Comparison of ENCODE assay signal across 9 cellular contexts in the genomic region with DNA sequence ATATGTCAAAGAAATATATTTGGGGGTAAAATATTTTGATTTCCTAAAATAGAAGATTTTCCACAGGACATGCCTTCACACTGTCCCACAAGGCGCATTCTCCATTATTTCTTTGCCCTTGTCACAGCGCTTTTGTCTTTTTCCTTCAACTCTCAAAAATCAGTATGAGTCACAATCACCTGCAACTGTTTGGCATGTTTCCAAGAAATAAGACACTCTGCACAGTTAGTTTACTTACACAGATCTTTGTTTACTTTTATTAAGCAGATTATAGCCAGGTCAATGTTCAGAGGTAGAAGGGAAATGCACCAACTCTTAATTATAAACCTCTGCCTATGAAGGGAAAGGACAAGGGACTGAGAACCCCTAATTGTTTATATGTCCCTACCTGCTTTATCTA. TPM values are rescaled to one million over a fixed set of nuclear protein-coding genes. Genes with fewer than 3 reads are reported as not detected.
DNase-seq lines count a peak whose midpoint lies in the region; ATAC-seq and TF ChIP-seq lines count a peak whose summit lies in the region.
"Had no signal": no experiment of that assay in that cellular context is flagged by ENCODE, and none has a peak within 500 bp of the region (broad histone marks: within the 10 kb centered on the region; RNA-seq: fewer than 3 reads in every experiment).

No MANE protein-coding gene starts in this region.

- no peaks in the 10 kb centered on the region for H3K9me3 Mint-ChIP-seq in activated naive CD8-positive, alpha-beta T cell treated with anti-CD3 and anti-CD28 coated beads, Interleukin-2, amount 10 ng/mL, durations not matched to agents 7 days and 5 days
- no peaks in the 10 kb centered on the region for H3K9me3 Mint-ChIP-seq in activated naive CD8-positive, alpha-beta T cell treated with anti-CD3 and anti-CD28 coated beads for 36 hours
- no peaks in the 10 kb centered on the region for H3K9me3 Mint-ChIP-seq in type B pancreatic cell

- no peak overlapping the region for H3K4me3 Mint-ChIP-seq in activated naive CD8-positive, alpha-beta T cell treated with anti-CD3 and anti-CD28 coated beads, Interleukin-2, amount 10 ng/mL, durations not matched to agents 7 days and 5 days
- H3K4me3 Mint-ChIP-seq in activated naive CD8-positive, alpha-beta T cell treated with anti-CD3 and anti-CD28 coated beads for 36 hours, result no peak overlapping the region
- H3K4me3 Mint-ChIP-seq in type B pancreatic cell, result peak overlapping the region; percentile 75

- H3K4me1 Mint-ChIP-seq in activated naive CD8-positive, alpha-beta T cell treated with anti-CD3 and anti-CD28 coated beads, Interleukin-2, amount 10 ng/mL, durations not matched to agents 7 days and 5 days, result peaks cover 51% of the 10 kb centered on the region
- H3K4me1 Mint-ChIP-seq in activated naive CD8-positive, alpha-beta T cell treated with anti-CD3 and anti-CD28 coated beads for 36 hours, result peaks cover 73% of the 10 kb centered on the region
- peaks cover 48% of the 10 kb centered on the region for H3K4me1 Mint-ChIP-seq in type B pancreatic cell (ENCODE audit: unreplicated experiment)

- no peak overlapping the region for H3K27ac Mint-ChIP-seq in activated naive CD8-positive, alpha-beta T cell treated with anti-CD3 and anti-CD28 coated beads, Interleukin-2, amount 10 ng/mL, durations not matched to agents 7 days and 5 days
- H3K27ac Mint-ChIP-seq in activated naive CD8-positive, alpha-beta T cell treated with anti-CD3 and anti-CD28 coated beads for 36 hours, result no peak overlapping the region
- H3K27ac Mint-ChIP-seq in type B pancreatic cell, result peak overlapping the region; percentile 89

- no peak for TF ChIP-seq CTCF in type B pancreatic cell (conservative IDR thresholded peaks at IDR 0.05)

- H3K27me3 Mint-ChIP-seq in activated naive CD8-positive, alpha-beta T cell treated with anti-CD3 and anti-CD28 coated beads, Interleukin-2, amount 10 ng/mL, durations not matched to agents 7 days and 5 days, result no peaks in the 10 kb centered on the region
- H3K27me3 Mint-ChIP-seq in activated naive CD8-positive, alpha-beta T cell treated with anti-CD3 and anti-CD28 coated beads for 36 hours, result no peaks in the 10 kb centered on the region
- no peaks in the 10 kb centered on the region for H3K27me3 Mint-ChIP-seq in type B pancreatic cell

- no peak for DNase-seq in activated naive CD8-positive, alpha-beta T cell treated with anti-CD3 and anti-CD28 coated beads, Interleukin-2, amount 10 ng/mL, durations not matched to agents 7 days and 5 days
- DNase-seq in activated naive CD8-positive, alpha-beta T cell treated with anti-CD3 and anti-CD28 coated beads for 36 hours, result no peak
- peak; percentile 64 for DNase-seq in NCI-H774 (lab: John Stamatoyannopoulos, UW)
- peak; percentile 44 for DNase-seq in glomerular visceral epithelial cell (ENCODE audit: extremely low spot score)
- no peak for DNase-seq in type B pancreatic cell (ENCODE audit: extremely low spot score, unreplicated experiment)
- no peak for DNase-seq in AG08395 (ENCODE audit: low spot score)
- DNase-seq: NCI-H1048 had no signal

- ATAC-seq in activated naive CD8-positive, alpha-beta T cell treated with anti-CD3 and anti-CD28 coated beads, Interleukin-2, amount 10 ng/mL, durations not matched to agents 7 days and 5 days (ENCODE audit: low read depth), result peak; percentile 28
- ATAC-seq in GM19395 (IDR thresholded peaks at IDR 0.05; ENCODE audit: unreplicated experiment) (no peak), HG03108 (IDR thresholded peaks at IDR 0.05; ENCODE audit: unreplicated experiment) (no peak)

- POLR2A ChIA-PET in activated naive CD8-positive, alpha-beta T cell treated with anti-CD3 and anti-CD28 coated beads, Interleukin-2, amount 10 ng/mL, durations not matched to agents 7 days and 5 days (lab: Charles Lee), result no interaction called here

- H3K36me3 Mint-ChIP-seq in activated naive CD8-positive, alpha-beta T cell treated with anti-CD3 and anti-CD28 coated beads, Interleukin-2, amount 10 ng/mL, durations not matched to agents 7 days and 5 days, result peaks cover 11% of the 10 kb centered on the region
- H3K36me3 Mint-ChIP-seq in activated naive CD8-positive, alpha-beta T cell treated with anti-CD3 and anti-CD28 coated beads for 36 hours, result peaks cover 33% of the 10 kb centered on the region
- H3K36me3 Mint-ChIP-seq in type B pancreatic cell, result no peaks in the 10 kb centered on the region

RNA-seq across cellular contexts. Expression of gene CEMIP2, which starts 9.5 kb away (rescaled TPM):
- total RNA-seq in activated naive CD8-positive, alpha-beta T cell treated with anti-CD3 and anti-CD28 coated beads, Interleukin-2, amount 10 ng/mL, durations not matched to agents 7 days and 5 days, result 10 to 100 TPM; 54.1 to 55.9 TPM
- total RNA-seq in activated naive CD8-positive, alpha-beta T cell treated with anti-CD3 and anti-CD28 coated beads for 36 hours, result 10 to 100 TPM; 69.0 to 71.2 TPM
- 58.1 and 97.7 TPM in 2 replicates for total RNA-seq in type B pancreatic cell (ENCODE audit: low replicate concordance)

Comparison
In these comparisons a context has a peak if more than half of its experiments do, and no peak if none do; other contexts are left out.
1. DNase-seq: peak in NCI-H774 (single experiment) and glomerular visceral epithelial cell (single experiment); none in activated naive CD8-positive, alpha-beta T cell treated with anti-CD3 and anti-CD28 coated beads, Interleukin-2, amount 10 ng/mL, durations not matched to agents 7 days and 5 days (single experiment), activated naive CD8-positive, alpha-beta T cell treated with anti-CD3 and anti-CD28 coated beads for 36 hours (single experiment), type B pancreatic cell (single experiment) and AG08395 (single experiment).